Comparison of ENCODE assay signal across 10 cellular contexts in the genomic region with DNA sequence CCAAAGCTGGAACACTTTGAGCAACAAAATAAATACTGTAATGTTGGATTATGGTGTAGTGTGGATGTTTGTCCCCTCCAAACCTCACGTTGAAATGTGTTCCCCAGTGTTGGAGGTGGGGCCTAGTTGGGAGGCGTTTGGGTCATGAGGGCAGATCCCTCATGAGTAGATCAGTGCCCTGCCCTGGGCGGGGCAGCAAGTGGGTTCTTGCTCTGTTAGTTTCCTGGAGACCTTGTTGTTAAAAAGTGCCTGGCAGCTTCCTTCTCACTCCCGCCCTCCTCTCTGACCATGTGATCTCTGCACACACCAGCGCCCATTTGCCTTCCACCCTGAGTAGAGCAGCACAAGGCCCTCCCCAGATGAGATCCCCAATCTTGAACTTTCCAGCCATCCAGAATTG.
DNase-seq lines count a peak whose midpoint lies in the region; ATAC-seq and TF ChIP-seq lines count a peak whose summit lies in the region.
"Had no signal": no experiment of that assay in that cellular context is flagged by ENCODE, and none has a peak within 500 bp of the region (broad histone marks: within the 10 kb centered on the region; RNA-seq: fewer than 3 reads in every experiment).

No MANE protein-coding gene starts in this region.

- H3K4me2 ChIP-seq in GM23338 = no peak overlapping the region

- H4K20me1 ChIP-seq in GM23338 (replicated peaks; ENCODE audit: insufficient read depth) = peaks cover 19% of the 10 kb centered on the region; the same call in 1 of the 2 replicates

- no peak overlapping the region for H2AFZ ChIP-seq in GM23338

- ATAC-seq in GM23338 (no peak), omental fat pad (ENCODE audit: low FRiP score) (peak; percentile 14), GM18867 (IDR thresholded peaks at IDR 0.05; ENCODE audit: unreplicated experiment) (no peak)
- ATAC-seq: gastrocnemius medialis had no signal

- H3K4me3 Mint-ChIP-seq in GM23338 = no peak overlapping the region
- peak overlapping the region; percentile 38 for H3K4me3 Mint-ChIP-seq in endothelial cell (ENCODE audit: unreplicated experiment)

- H3K9me2 ChIP-seq in GM23338 (ENCODE audit: insufficient read depth) = no peaks in the 10 kb centered on the region

- DNase-seq in GM23338 (ENCODE audit: low spot score) = no peak
- peak; percentile 27 for DNase-seq in T-helper 9 cell
- DNase-seq in endothelial cell (ENCODE audit: low spot score) = no peak
- no peak for DNase-seq in omental fat pad (ENCODE audit: low spot score)
- no peak for DNase-seq in pons (ENCODE audit: low spot score)
- DNase-seq in DMS53 treated with DMSO at 0.1 percent for 48 hours (lab: John Stamatoyannopoulos, UW; ENCODE audit: unreplicated experiment) = no peak
- DNase-seq in stimulated activated naive CD4-positive, alpha-beta T cell (lab: John Stamatoyannopoulos, UW) = no peak
- DNase-seq: gastrocnemius medialis, NCI-H1092 had no signal

- H3K27me3 ChIP-seq in GM23338 (ENCODE audit: insufficient read depth) = no peaks in the 10 kb centered on the region
- H3K27me3 ChIP-seq: gastrocnemius medialis had no signal

- peaks cover 20% of the 10 kb centered on the region for H3K4me1 Mint-ChIP-seq in GM23338
- H3K4me1 Mint-ChIP-seq in endothelial cell (ENCODE audit: unreplicated experiment) = peaks cover 3% of the 10 kb centered on the region

- H3K27me3 Mint-ChIP-seq in GM23338 (ENCODE audit: insufficient read depth, low read depth, poor library complexity) (peaks cover 9% of the 10 kb centered on the region), endothelial cell (ENCODE audit: unreplicated experiment) (peaks cover 8% of the 10 kb centered on the region)

- H3K4me3 ChIP-seq in GM23338 = no peak overlapping the region
- H3K4me3 ChIP-seq: gastrocnemius medialis had no signal

- no peaks in the 10 kb centered on the region; the same call in 1 of the 2 replicates for H3K4me1 ChIP-seq in GM23338 (ENCODE audit: insufficient read depth)

- H3K79me2 ChIP-seq in GM23338 (replicated peaks; ENCODE audit: insufficient read depth) = peaks cover 32% of the 10 kb centered on the region

- no peaks in the 10 kb centered on the region for H3K9me3 Mint-ChIP-seq in GM23338
- H3K9me3 Mint-ChIP-seq in endothelial cell (ENCODE audit: unreplicated experiment) = no peaks in the 10 kb centered on the region

- no peaks in the 10 kb centered on the region for H3F3A ChIP-seq in GM23338 (replicated peaks; ENCODE audit: low read depth)

- H3K27ac ChIP-seq in GM23338 (ENCODE audit: low read depth) = 0 out of 2 replicates have a peak overlapping the region, but pooled peaks have one; percentile 39

- TF ChIP-seq CTCF in GM23338 (conservative IDR thresholded peaks at IDR 0.05; ENCODE audit: low read depth in 2 of 2) (no peak), endothelial cell (IDR thresholded peaks at IDR 0.05; ENCODE audit: unreplicated experiment) (no peak), omental fat pad (IDR thresholded peaks at IDR 0.05) (no peak)

- no peaks in the 10 kb centered on the region for H3K36me3 ChIP-seq in GM23338 (ENCODE audit: insufficient read depth)
- H3K36me3 ChIP-seq: gastrocnemius medialis had no signal

- H3K36me3 Mint-ChIP-seq in GM23338 (ENCODE audit: low read depth) (no peaks in the 10 kb centered on the region), endothelial cell (ENCODE audit: low read depth, unreplicated experiment) (peaks cover 4% of the 10 kb centered on the region)

- H3K27ac Mint-ChIP-seq in GM23338 (peak overlapping the region; percentile 22; the same call in 1 of the 2 replicates), endothelial cell (ENCODE audit: unreplicated experiment) (peak overlapping the region; percentile 79)

TF ChIP-seq in GM23338, 12 proteins besides CTCF, POLR2A, EP300 and RAD21:
- no peak for TF ChIP-seq EZH2 (IDR thresholded peaks at IDR 0.05; ENCODE audit: low read depth, unreplicated experiment)
- TF ChIP-seq POLR2AphosphoS5 (IDR thresholded peaks at IDR 0.05; ENCODE audit: low read depth) = no peak
- no peak for TF ChIP-seq EZH2phosphoT487 (IDR thresholded peaks at IDR 0.05; ENCODE audit: unreplicated experiment)
- TF ChIP-seq, protein P1, sequence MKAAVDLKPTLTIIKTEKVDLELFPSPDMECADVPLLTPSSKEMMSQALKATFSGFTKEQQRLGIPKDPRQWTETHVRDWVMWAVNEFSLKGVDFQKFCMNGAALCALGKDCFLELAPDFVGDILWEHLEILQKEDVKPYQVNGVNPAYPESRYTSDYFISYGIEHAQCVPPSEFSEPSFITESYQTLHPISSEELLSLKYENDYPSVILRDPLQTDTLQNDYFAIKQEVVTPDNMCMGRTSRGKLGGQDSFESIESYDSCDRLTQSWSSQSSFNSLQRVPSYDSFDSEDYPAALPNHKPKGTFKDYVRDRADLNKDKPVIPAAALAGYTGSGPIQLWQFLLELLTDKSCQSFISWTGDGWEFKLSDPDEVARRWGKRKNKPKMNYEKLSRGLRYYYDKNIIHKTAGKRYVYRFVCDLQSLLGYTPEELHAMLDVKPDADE (IDR thresholded peaks at IDR 0.05) = no peak
- no peak for TF ChIP-seq ZNF114 (CRISPR knock-in tag; IDR thresholded peaks at IDR 0.05)
- TF ChIP-seq NANOG (IDR thresholded peaks at IDR 0.05; ENCODE audit: borderline replicate concordance) = no peak
- no peak for TF ChIP-seq ZNF331 (CRISPR knock-in tag; IDR thresholded peaks at IDR 0.05; ENCODE audit: low read depth)
- TF ChIP-seq STAT1 (IDR thresholded peaks at IDR 0.05; ENCODE audit: unreplicated experiment) = no peak
- TF ChIP-seq, protein P2, sequence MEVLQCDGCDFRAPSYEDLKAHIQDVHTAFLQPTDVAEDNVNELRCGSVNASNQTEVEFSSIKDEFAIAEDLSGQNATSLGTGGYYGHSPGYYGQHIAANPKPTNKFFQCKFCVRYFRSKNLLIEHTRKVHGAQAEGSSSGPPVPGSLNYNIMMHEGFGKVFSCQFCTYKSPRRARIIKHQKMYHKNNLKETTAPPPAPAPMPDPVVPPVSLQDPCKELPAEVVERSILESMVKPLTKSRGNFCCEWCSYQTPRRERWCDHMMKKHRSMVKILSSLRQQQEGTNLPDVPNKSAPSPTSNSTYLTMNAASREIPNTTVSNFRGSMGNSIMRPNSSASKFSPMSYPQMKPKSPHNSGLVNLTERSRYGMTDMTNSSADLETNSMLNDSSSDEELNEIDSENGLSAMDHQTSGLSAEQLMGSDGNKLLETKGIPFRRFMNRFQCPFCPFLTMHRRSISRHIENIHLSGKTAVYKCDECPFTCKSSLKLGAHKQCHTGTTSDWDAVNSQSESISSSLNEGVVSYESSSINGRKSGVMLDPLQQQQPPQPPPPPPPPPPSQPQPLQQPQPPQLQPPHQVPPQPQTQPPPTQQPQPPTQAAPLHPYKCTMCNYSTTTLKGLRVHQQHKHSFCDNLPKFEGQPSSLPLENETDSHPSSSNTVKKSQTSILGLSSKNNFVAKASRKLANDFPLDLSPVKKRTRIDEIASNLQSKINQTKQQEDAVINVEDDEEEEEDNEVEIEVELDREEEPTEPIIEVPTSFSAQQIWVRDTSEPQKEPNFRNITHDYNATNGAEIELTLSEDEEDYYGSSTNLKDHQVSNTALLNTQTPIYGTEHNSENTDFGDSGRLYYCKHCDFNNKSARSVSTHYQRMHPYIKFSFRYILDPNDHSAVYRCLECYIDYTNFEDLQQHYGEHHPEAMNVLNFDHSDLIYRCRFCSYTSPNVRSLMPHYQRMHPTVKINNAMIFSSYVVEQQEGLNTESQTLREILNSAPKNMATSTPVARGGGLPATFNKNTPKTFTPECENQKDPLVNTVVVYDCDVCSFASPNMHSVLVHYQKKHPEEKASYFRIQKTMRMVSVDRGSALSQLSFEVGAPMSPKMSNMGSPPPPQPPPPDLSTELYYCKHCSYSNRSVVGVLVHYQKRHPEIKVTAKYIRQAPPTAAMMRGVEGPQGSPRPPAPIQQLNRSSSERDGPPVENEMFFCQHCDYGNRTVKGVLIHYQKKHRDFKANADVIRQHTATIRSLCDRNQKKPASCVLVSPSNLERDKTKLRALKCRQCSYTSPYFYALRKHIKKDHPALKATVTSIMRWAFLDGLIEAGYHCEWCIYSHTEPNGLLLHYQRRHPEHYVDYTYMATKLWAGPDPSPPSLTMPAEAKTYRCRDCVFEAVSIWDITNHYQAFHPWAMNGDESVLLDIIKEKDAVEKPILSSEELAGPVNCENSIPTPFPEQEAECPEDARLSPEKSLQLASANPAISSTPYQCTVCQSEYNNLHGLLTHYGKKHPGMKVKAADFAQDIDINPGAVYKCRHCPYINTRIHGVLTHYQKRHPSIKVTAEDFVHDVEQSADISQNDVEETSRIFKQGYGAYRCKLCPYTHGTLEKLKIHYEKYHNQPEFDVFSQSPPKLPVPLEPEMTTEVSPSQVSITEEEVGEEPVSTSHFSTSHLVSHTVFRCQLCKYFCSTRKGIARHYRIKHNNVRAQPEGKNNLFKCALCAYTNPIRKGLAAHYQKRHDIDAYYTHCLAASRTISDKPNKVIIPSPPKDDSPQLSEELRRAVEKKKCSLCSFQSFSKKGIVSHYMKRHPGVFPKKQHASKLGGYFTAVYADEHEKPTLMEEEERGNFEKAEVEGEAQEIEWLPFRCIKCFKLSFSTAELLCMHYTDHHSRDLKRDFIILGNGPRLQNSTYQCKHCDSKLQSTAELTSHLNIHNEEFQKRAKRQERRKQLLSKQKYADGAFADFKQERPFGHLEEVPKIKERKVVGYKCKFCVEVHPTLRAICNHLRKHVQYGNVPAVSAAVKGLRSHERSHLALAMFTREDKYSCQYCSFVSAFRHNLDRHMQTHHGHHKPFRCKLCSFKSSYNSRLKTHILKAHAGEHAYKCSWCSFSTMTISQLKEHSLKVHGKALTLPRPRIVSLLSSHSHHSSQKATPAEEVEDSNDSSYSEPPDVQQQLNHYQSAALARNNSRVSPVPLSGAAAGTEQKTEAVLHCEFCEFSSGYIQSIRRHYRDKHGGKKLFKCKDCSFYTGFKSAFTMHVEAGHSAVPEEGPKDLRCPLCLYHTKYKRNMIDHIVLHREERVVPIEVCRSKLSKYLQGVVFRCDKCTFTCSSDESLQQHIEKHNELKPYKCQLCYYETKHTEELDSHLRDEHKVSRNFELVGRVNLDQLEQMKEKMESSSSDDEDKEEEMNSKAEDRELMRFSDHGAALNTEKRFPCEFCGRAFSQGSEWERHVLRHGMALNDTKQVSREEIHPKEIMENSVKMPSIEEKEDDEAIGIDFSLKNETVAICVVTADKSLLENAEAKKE (CRISPR knock-in tag; IDR thresholded peaks at IDR 0.05) = no peak
- no peak for TF ChIP-seq JUNB (IDR thresholded peaks at IDR 0.05; ENCODE audit: unreplicated experiment)
